ENCODE assay signal across 18 cellular contexts in the genomic region with DNA sequence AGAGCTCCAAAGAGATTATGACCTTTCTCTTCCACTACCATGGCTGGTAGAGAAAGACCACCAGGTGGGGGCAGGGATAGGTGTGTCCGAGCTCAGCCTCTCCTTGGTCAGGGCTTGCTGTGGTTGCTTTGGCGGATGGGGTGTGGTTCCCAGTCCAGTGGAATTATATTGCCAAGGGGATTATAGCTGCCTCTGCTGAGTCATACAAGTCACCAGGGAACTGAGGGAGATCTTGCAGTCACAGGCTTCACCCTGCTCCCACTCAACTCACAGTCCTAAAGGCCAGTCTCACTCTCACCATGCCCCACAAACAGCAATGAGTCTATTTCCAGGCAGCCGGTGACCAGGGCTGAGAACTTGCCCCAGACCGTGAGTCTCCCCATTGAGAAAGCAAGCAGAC.
DNase-seq lines count a peak whose midpoint lies in the region; ATAC-seq and TF ChIP-seq lines count a peak whose summit lies in the region.
"Had no signal": no experiment of that assay in that cellular context is flagged by ENCODE, and none has a peak within 500 bp of the region (broad histone marks: within the 10 kb centered on the region; RNA-seq: fewer than 3 reads in every experiment).

No MANE protein-coding gene starts in this region.

- H2BK120ac ChIP-seq in H9 (ENCODE audit: low read depth, low read length, poor library complexity, severe bottlenecking): no peak overlapping the region

- no peak overlapping the region for H4K91ac ChIP-seq in H9 (ENCODE audit: insufficient read length, low read depth, low read length)

- H3K4me3 Mint-ChIP-seq in H9: no peak overlapping the region
- no peak overlapping the region for H3K4me3 Mint-ChIP-seq in endodermal cell
- H3K4me3 Mint-ChIP-seq: CD14-positive monocyte, T-helper 17 cell had no signal

- H3K9ac ChIP-seq in H9 (ENCODE audit: extremely low read depth, insufficient read length, low read length) (no peak overlapping the region), endodermal cell (ENCODE audit: extremely low read depth, low read length, poor library complexity, severe bottlenecking) (no peak overlapping the region)
- H3K9ac ChIP-seq: KMS-11 had no signal

- H3K9me3 ChIP-seq in H9 (ENCODE audit: control insufficient read depth, low read depth, low read length): no peaks in the 10 kb centered on the region
- H3K9me3 ChIP-seq in endodermal cell (ENCODE audit: control insufficient read depth, low read length): peaks cover 11% of the 10 kb centered on the region

- H2BK12ac ChIP-seq in H9 (ENCODE audit: insufficient read length, low read depth, low read length): no peak overlapping the region

- H4K20me1 ChIP-seq in H9 (ENCODE audit: control insufficient read depth, insufficient read depth, insufficient read length): no peaks in the 10 kb centered on the region

- no peak overlapping the region for H2AFZ ChIP-seq in H9 (ENCODE audit: low read length)

- H2AK5ac ChIP-seq in H9 (ENCODE audit: insufficient read length, low read length): no peak overlapping the region

- H3K4me2 ChIP-seq in H9 (ENCODE audit: insufficient read depth, insufficient read length, low read length): no peak overlapping the region
- H3K4me2 ChIP-seq: KMS-11 had no signal

- H3K4me1 Mint-ChIP-seq in H9 (peaks cover 0 to 5% of the 10 kb centered on the region in 2 experiments; a peak in 3 of 4 replicates), endodermal cell (peaks cover 7% of the 10 kb centered on the region)
- H3K4me1 Mint-ChIP-seq: CD14-positive monocyte, T-helper 17 cell had no signal

- H3K27me3 Mint-ChIP-seq in H9 (ENCODE audit: low read depth) (no peaks in the 10 kb centered on the region), endodermal cell (ENCODE audit: insufficient read depth) (no peaks in the 10 kb centered on the region)
- H3K27me3 Mint-ChIP-seq: T-helper 17 cell had no signal

- no CpG with 5 or more reads among the region's 4 CpGs for WGBS in H9 (ENCODE audit: extremely low coverage, insufficient read length, low lambda C conversion rate)
- WGBS in endodermal cell (ENCODE audit: insufficient coverage in 1 of 2, insufficient read length in 1 of 2), 2 experiments: 83 to 98% methylated on average over 1 to 4 of the region's 4 CpGs

- H3K27me3 ChIP-seq in H9 (ENCODE audit: insufficient read depth, low read length): no peaks in the 10 kb centered on the region
- no peaks in the 10 kb centered on the region for H3K27me3 ChIP-seq in endodermal cell (ENCODE audit: control insufficient read depth, insufficient read depth, low read length, poor library complexity, severe bottlenecking)

- H3K36me3 Mint-ChIP-seq in H9 (ENCODE audit: insufficient read depth in 1 of 3, low read depth in 3 of 3) (peaks cover 0 to 6% (median 0%) of the 10 kb centered on the region in 3 experiments; a peak in 2 of 7 replicates), endodermal cell (ENCODE audit: low read depth) (no peaks in the 10 kb centered on the region)
- H3K36me3 Mint-ChIP-seq: CD14-positive monocyte had no signal

- H4K8ac ChIP-seq in H9 (replicated peaks; ENCODE audit: insufficient read length, low read depth, low read length): no peak overlapping the region

- H2BK5ac ChIP-seq in H9 (ENCODE audit: insufficient read length, low read length): no peak overlapping the region

- no peak overlapping the region for H3K4ac ChIP-seq in H9 (ENCODE audit: low read depth, low read length)

- no peak for ATAC-seq in left lobe of liver
- ATAC-seq: T-helper 17 cell had no signal

- TF ChIP-seq CTCF in H9 (conservative IDR thresholded peaks at IDR 0.05) (no peak), endodermal cell (conservative IDR thresholded peaks at IDR 0.05) (no peak)

- H3K4me1 ChIP-seq in H9 (ENCODE audit: insufficient read depth, low read length): no peaks in the 10 kb centered on the region
- no peaks in the 10 kb centered on the region for H3K4me1 ChIP-seq in endodermal cell (ENCODE audit: control insufficient read depth, insufficient read depth, low read length)

- no peak overlapping the region for H3K27ac Mint-ChIP-seq in H9
- H3K27ac Mint-ChIP-seq in endodermal cell: no peak overlapping the region
- H3K27ac Mint-ChIP-seq: CD14-positive monocyte, T-helper 17 cell had no signal

- H3K79me2 ChIP-seq in H9 (ENCODE audit: insufficient read depth, low read length): no peaks in the 10 kb centered on the region

- H4K5ac ChIP-seq in H9 (ENCODE audit: insufficient read length, low read depth, low read length): no peak overlapping the region

- H3T11ph ChIP-seq in H9 (ENCODE audit: low read length): no peak overlapping the region

- no peak overlapping the region for H3K23ac ChIP-seq in H9 (ENCODE audit: insufficient read length, low read depth, low read length)

- no peaks in the 10 kb centered on the region for H3K36me3 ChIP-seq in endodermal cell (ENCODE audit: control insufficient read depth, insufficient read depth, low read length)

- intact Hi-C loops in posterior vena cava (cut with DNase I): loop anchor here in 1 of 2 donors (5.0 kb wide), 1 partner anchor 752 kb away; no protein-coding TSS in a partner anchor

- H3K14ac ChIP-seq in H9 (ENCODE audit: insufficient read depth, low read length): 0 out of 2 replicates have a peak overlapping the region, but pooled peaks have one; percentile 36

- no peaks in the 10 kb centered on the region for H3K79me1 ChIP-seq in H9 (ENCODE audit: insufficient read depth, low read depth, low read length, poor library complexity, severe bottlenecking)

- H3K4me3 ChIP-seq in endodermal cell (ENCODE audit: low read length): no peak overlapping the region

- H3K56ac ChIP-seq in H9 (ENCODE audit: insufficient read length, low read depth, low read length): no peak overlapping the region

- no peak overlapping the region for H3K18ac ChIP-seq in H9 (ENCODE audit: insufficient read length, low read depth, low read length)

- H3K27ac ChIP-seq in H9 (ENCODE audit: insufficient read length, low read depth, low read length) (no peak overlapping the region), endodermal cell (ENCODE audit: low read depth, low read length) (no peak overlapping the region)
- H3K27ac ChIP-seq: KMS-11, RWPE1 had no signal

- DNase-seq in H9 (no peak), M059J (ENCODE audit: low read depth) (peak; percentile 33), T1000 (lab: John Stamatoyannopoulos, UW) (peak; percentile 22), posterior vena cava (ENCODE audit: low spot score) (peak; percentile 14), left lobe of liver (ENCODE audit: low spot score) (no peak), endodermal cell (no peak), NCI-H345 (lab: John Stamatoyannopoulos, UW) (no peak)
- DNase-seq: DMS 273 treated with DMSO at 0.1 percent for 48 hours, EL, GOT3, MM.1S, NCI-H1092 treated with DMSO at 0.1 percent for 48 hours, NCI-H1694, NCI-H524, T-helper 17 cell had no signal

- no peaks in the 10 kb centered on the region for H3K23me2 ChIP-seq in H9 (ENCODE audit: insufficient read length, low read depth, low read length, poor library complexity, severe bottlenecking)

- H3K9me3 Mint-ChIP-seq in H9 (peaks cover 0 to 3% of the 10 kb centered on the region in 2 experiments; a peak in 1 of 5 replicates), endodermal cell (no peaks in the 10 kb centered on the region)

- H2BK15ac ChIP-seq in H9 (ENCODE audit: low read depth, low read length): no peak overlapping the region

- H2BK20ac ChIP-seq in H9 (ENCODE audit: low read depth, low read length, poor library complexity, severe bottlenecking): no peak overlapping the region

Comparison
In these comparisons a context has a peak if more than half of its experiments do, and no peak if none do; other contexts are left out.
1. DNase-seq: peak in M059J (single experiment), T1000 (single experiment) and posterior vena cava (single experiment); none in H9 (single experiment), left lobe of liver (single experiment), endodermal cell (single experiment) and NCI-H345 (single experiment).